Comparison of ENCODE assay signal across 8 cellular contexts in genomic region chr19:10251792-10252694, GRCh38. TPM values are rescaled to one million over a fixed set of nuclear protein-coding genes. Genes with fewer than 3 reads are reported as not detected.
A peak's percentile ranks its signal among the peaks of the same experiment; 100 is the strongest.
DNase-seq lines count a peak whose midpoint lies in the region; ATAC-seq and TF ChIP-seq lines count a peak whose summit lies in the region.

MRPL4 (plus strand) TSS chr19:10252214; CDS start chr19:10252254, 40 bp downstream.

- H3K36me3 ChIP-seq in MG63 = peaks cover 46% of the 10 kb centered on the region

- H3T11ph ChIP-seq in H9 (ENCODE audit: low read length) = no peak within 1 kb of the TSS

- DNase-seq in ELR (ENCODE audit: low read depth) = peak; percentile 100
- peak; percentile 98 for DNase-seq in H9
- peak; percentile 100 for DNase-seq in MG63
- peak; percentile 97 for DNase-seq in SHP77 treated with DMSO at 0.1 percent for 48 hours (lab: John Stamatoyannopoulos, UW)
- DNase-seq in activated effector memory CD4-positive, alpha-beta T cell treated with anti-CD3 and anti-CD28 coated beads, Interleukin-2, amount 50 U/mL, for 16 hours = peak; percentile 99
- peak; percentile 99 for DNase-seq in fibroblast of the aortic adventitia (ENCODE audit: low read depth)
- DNase-seq in nephron progenitor cell = peak; percentile 95
- DNase-seq in stimulated activated naive CD8-positive, alpha-beta T cell treated with anti-CD3 and anti-CD28 coated beads, Interleukin-15, amount 100 ng/mL, for 72 hours = peak; percentile 95 to 96

- peaks cover 2% of the 10 kb centered on the region for H3K79me1 ChIP-seq in H9 (ENCODE audit: insufficient read depth, low read depth, low read length, poor library complexity, severe bottlenecking)

- no peak within 1 kb of the TSS for H2BK5ac ChIP-seq in H9 (ENCODE audit: insufficient read length, low read length)

- no peak within 1 kb of the TSS for H2BK20ac ChIP-seq in H9 (ENCODE audit: low read depth, low read length, poor library complexity, severe bottlenecking)

- no peaks in the 10 kb centered on the region for H3K27me3 ChIP-seq in H9 (ENCODE audit: insufficient read depth, low read length)
- no peaks in the 10 kb centered on the region for H3K27me3 ChIP-seq in MG63

- no peak within 1 kb of the TSS for H2BK12ac ChIP-seq in H9 (ENCODE audit: insufficient read length, low read depth, low read length)

- peaks cover 21 to 33% (median 31%) of the 10 kb centered on the region in 3 experiments; a peak in 6 of 7 replicates for H3K36me3 Mint-ChIP-seq in H9 (ENCODE audit: insufficient read depth in 1 of 3, low read depth in 3 of 3)
- peaks cover 26% of the 10 kb centered on the region for H3K36me3 Mint-ChIP-seq in nephron progenitor cell (ENCODE audit: low read depth)

- no peaks in the 10 kb centered on the region; a peak in 1 of 5 replicates for H3K9me3 Mint-ChIP-seq in H9
- no peaks in the 10 kb centered on the region for H3K9me3 Mint-ChIP-seq in nephron progenitor cell
- H3K9me3 Mint-ChIP-seq in stimulated activated naive CD8-positive, alpha-beta T cell treated with anti-CD3 and anti-CD28 coated beads, Interleukin-15, amount 100 ng/mL, for 72 hours = no peaks in the 10 kb centered on the region

- H3K4me2 ChIP-seq in H9 (ENCODE audit: insufficient read depth, insufficient read length, low read length) = peak within 1 kb of the TSS; percentile 99

- H3K4me1 Mint-ChIP-seq in H9 (peaks cover 5 to 7% of the 10 kb centered on the region in 2 experiments), nephron progenitor cell (peaks cover 22% of the 10 kb centered on the region)
- peaks cover 47% of the 10 kb centered on the region for H3K4me1 Mint-ChIP-seq in stimulated activated naive CD8-positive, alpha-beta T cell treated with anti-CD3 and anti-CD28 coated beads, Interleukin-15, amount 100 ng/mL, for 72 hours

- peak within 1 kb of the TSS; percentile 93 for H3K18ac ChIP-seq in H9 (ENCODE audit: insufficient read length, low read depth, low read length)

- peak within 1 kb of the TSS; percentile 97 for H3K4me3 Mint-ChIP-seq in H9
- peak within 1 kb of the TSS; percentile 98 for H3K4me3 Mint-ChIP-seq in nephron progenitor cell
- H3K4me3 Mint-ChIP-seq in stimulated activated naive CD8-positive, alpha-beta T cell treated with anti-CD3 and anti-CD28 coated beads, Interleukin-15, amount 100 ng/mL, for 72 hours = peak within 1 kb of the TSS; percentile 95 to 96

- WGBS in H9 (ENCODE audit: extremely low coverage, insufficient read length, low lambda C conversion rate) = no CpG with 5 or more reads among the region's 77 CpGs

- H3K27ac ChIP-seq in H9 (ENCODE audit: insufficient read length, low read depth, low read length) = no peak within 1 kb of the TSS

- H3K27ac Mint-ChIP-seq in H9 (peak within 1 kb of the TSS; percentile 96 to 99 (median 99)), nephron progenitor cell (peak within 1 kb of the TSS; percentile 99)
- H3K27ac Mint-ChIP-seq in stimulated activated naive CD8-positive, alpha-beta T cell treated with anti-CD3 and anti-CD28 coated beads, Interleukin-15, amount 100 ng/mL, for 72 hours = peak within 1 kb of the TSS; percentile 96

- H4K5ac ChIP-seq in H9 (ENCODE audit: insufficient read length, low read depth, low read length) = no peak within 1 kb of the TSS

- H3K9ac ChIP-seq in H9 (ENCODE audit: extremely low read depth, insufficient read length, low read length) = peak within 1 kb of the TSS; percentile 63

- peak within 1 kb of the TSS; percentile 75 for H3K14ac ChIP-seq in H9 (ENCODE audit: insufficient read depth, low read length)

- ATAC-seq in stimulated activated naive CD8-positive, alpha-beta T cell treated with anti-CD3 and anti-CD28 coated beads, Interleukin-15, amount 100 ng/mL, for 72 hours = peak; percentile 97

- H2BK120ac ChIP-seq in H9 (ENCODE audit: low read depth, low read length, poor library complexity, severe bottlenecking) = no peak within 1 kb of the TSS

- no peaks in the 10 kb centered on the region for H3K4me1 ChIP-seq in H9 (ENCODE audit: insufficient read depth, low read length)

- no peak within 1 kb of the TSS for H3K23ac ChIP-seq in H9 (ENCODE audit: insufficient read length, low read depth, low read length)

- H2AK5ac ChIP-seq in H9 (ENCODE audit: insufficient read length, low read length) = no peak within 1 kb of the TSS

- no peak within 1 kb of the TSS for H2AFZ ChIP-seq in H9 (ENCODE audit: low read length)

- H3K4ac ChIP-seq in H9 (ENCODE audit: low read depth, low read length) = no peak within 1 kb of the TSS

- no peak within 1 kb of the TSS for H4K8ac ChIP-seq in H9 (replicated peaks; ENCODE audit: insufficient read length, low read depth, low read length)

- H3K27me3 Mint-ChIP-seq in H9 (ENCODE audit: low read depth) (no peaks in the 10 kb centered on the region; the same call in 1 of the 2 replicates), nephron progenitor cell (ENCODE audit: low read depth, poor library complexity) (peaks cover 4% of the 10 kb centered on the region)
- no peaks in the 10 kb centered on the region for H3K27me3 Mint-ChIP-seq in stimulated activated naive CD8-positive, alpha-beta T cell treated with anti-CD3 and anti-CD28 coated beads, Interleukin-15, amount 100 ng/mL, for 72 hours

- H3K4me3 ChIP-seq in MG63 (peak within 1 kb of the TSS; percentile 97), fibroblast of the aortic adventitia (ENCODE audit: low read depth, low read length) (peak within 1 kb of the TSS; percentile 81)

- no peak; the same call in 2 of the 3 replicates for TF ChIP-seq CTCF in H9 (conservative IDR thresholded peaks at IDR 0.05)
- TF ChIP-seq CTCF in fibroblast of the aortic adventitia (IDR thresholded peaks at IDR 0.05; ENCODE audit: insufficient read depth, low read length) = no peak
- no peak for TF ChIP-seq CTCF in nephron progenitor cell (IDR thresholded peaks at IDR 0.05)

- H3K23me2 ChIP-seq in H9 (ENCODE audit: insufficient read length, low read depth, low read length, poor library complexity, severe bottlenecking) = peaks cover 4% of the 10 kb centered on the region

- H4K20me1 ChIP-seq in H9 (ENCODE audit: control insufficient read depth, insufficient read depth, insufficient read length) = peaks cover 4% of the 10 kb centered on the region

- H3K9me3 ChIP-seq in H9 (ENCODE audit: control insufficient read depth, low read depth, low read length) (no peaks in the 10 kb centered on the region), MG63 (0 out of 2 replicates have a peak, but pooled peaks cover 2% of the 10 kb centered on the region)

- no peak within 1 kb of the TSS for H3K56ac ChIP-seq in H9 (ENCODE audit: insufficient read length, low read depth, low read length)

- no peak within 1 kb of the TSS for H4K91ac ChIP-seq in H9 (ENCODE audit: insufficient read length, low read depth, low read length)

- no peaks in the 10 kb centered on the region for H3K79me2 ChIP-seq in H9 (ENCODE audit: insufficient read depth, low read length)

- H2BK15ac ChIP-seq in H9 (ENCODE audit: low read depth, low read length) = no peak within 1 kb of the TSS

RNA-seq across cellular contexts. Expression of gene MRPL4, which starts in this region (rescaled TPM):
- total RNA-seq in H9 (2021) (96.7 and 99.3 TPM in 2 replicates), fibroblast of the aortic adventitia (ENCODE audit: low replicate concordance) (23.1 and 33.9 TPM in 2 replicates)
- total RNA-seq in MG63 (2014; rRNA removed; shearing (Covaris generic); ENCODE audit: low replicate concordance) = 188 and 218 TPM in 2 replicates
